In the genomic region with DNA sequence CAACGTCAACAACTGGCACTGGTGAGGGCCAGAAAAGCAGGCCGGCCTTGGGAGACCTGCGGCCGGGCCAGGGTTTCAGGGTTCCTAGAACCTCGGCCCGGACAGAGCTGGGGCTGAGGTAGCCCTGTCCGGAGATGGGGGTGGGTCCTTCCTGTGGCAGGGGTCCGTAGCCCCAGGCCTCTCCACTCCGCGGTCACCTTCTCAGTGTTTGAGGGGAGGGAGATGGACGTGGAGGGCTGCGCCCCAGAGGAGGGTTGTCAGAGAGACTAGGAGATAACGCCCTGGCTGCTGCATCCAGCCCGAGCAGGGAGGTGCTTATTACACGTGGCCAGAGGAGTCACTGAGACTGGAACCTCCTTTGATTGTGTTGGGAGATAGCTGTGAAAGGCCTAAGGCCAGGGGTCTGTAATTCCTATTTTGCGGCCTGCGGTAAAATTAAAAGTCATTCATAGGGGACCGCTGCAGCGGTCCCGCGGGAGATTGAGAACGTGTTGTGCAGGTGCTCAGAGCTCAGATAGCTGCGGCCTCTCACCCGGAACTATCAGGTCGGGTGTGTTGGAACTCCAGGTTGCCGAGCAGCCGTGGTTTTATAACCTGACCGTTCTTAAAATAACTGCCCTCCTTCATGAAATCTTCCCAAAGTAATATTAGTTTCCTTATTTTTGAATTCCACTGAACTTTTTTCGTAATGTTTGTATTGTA, we compare ENCODE assay signal across 8 cellular contexts. TPM values are rescaled to one million over a fixed set of nuclear protein-coding genes. Genes with fewer than 3 reads are reported as not detected.
DNase-seq lines count a peak whose midpoint lies in the region; ATAC-seq and TF ChIP-seq lines count a peak whose summit lies in the region.

No MANE protein-coding gene starts in this region.

- peaks cover 0 to 21% of the 10 kb centered on the region in 2 donors for H3K4me1 ChIP-seq in right atrium auricular region

- H3K27me3 Mint-ChIP-seq in activated naive CD4-positive, alpha-beta T cell treated with anti-CD3 and anti-CD28 coated beads, Interleukin-2, amount 50 U/mL, for 24 hours, result no peaks in the 10 kb centered on the region

- H3K4me3 Mint-ChIP-seq in activated naive CD4-positive, alpha-beta T cell treated with anti-CD3 and anti-CD28 coated beads, Interleukin-2, amount 50 U/mL, for 24 hours, result peak overlapping the region; percentile 100

- peak overlapping the region; percentile 91 to 94 for H3K27ac ChIP-seq in right atrium auricular region

- peaks cover 50% of the 10 kb centered on the region for H3K4me1 Mint-ChIP-seq in activated naive CD4-positive, alpha-beta T cell treated with anti-CD3 and anti-CD28 coated beads, Interleukin-2, amount 50 U/mL, for 24 hours

- H3K36me3 ChIP-seq in right atrium auricular region, result peaks cover 38% of the 10 kb centered on the region

- peak overlapping the region; percentile 100 for H3K27ac Mint-ChIP-seq in activated naive CD4-positive, alpha-beta T cell treated with anti-CD3 and anti-CD28 coated beads, Interleukin-2, amount 50 U/mL, for 24 hours

- DNase-seq in AML-193 (lab: John Stamatoyannopoulos, UW), result peak; percentile 16 to 25
- peak; percentile 67 for DNase-seq in OCI-M1 (lab: John Stamatoyannopoulos, UW)
- no peak for DNase-seq in right atrium auricular region (ENCODE audit: low spot score)
- DNase-seq in retinal pigment epithelial cell (ENCODE audit: low read depth), result no peak
- no peak for DNase-seq in T-helper 9 cell

- peak; percentile 5 for ATAC-seq in GM18870 (IDR thresholded peaks at IDR 0.05; ENCODE audit: unreplicated experiment)
- ATAC-seq in HG03103 (IDR thresholded peaks at IDR 0.05; ENCODE audit: low read depth, unreplicated experiment), result peak; percentile 12

- peak overlapping the region; percentile 74 to 82 for H3K4me3 ChIP-seq in right atrium auricular region
- peak overlapping the region; percentile 97 for H3K4me3 ChIP-seq in retinal pigment epithelial cell (ENCODE audit: low read length)

- H3K9me3 ChIP-seq in right atrium auricular region, result no peaks in the 10 kb centered on the region

- no peaks in the 10 kb centered on the region for H3K9me3 Mint-ChIP-seq in activated naive CD4-positive, alpha-beta T cell treated with anti-CD3 and anti-CD28 coated beads, Interleukin-2, amount 50 U/mL, for 24 hours

- H3K27me3 ChIP-seq in right atrium auricular region, result no peaks in the 10 kb centered on the region

- H3K36me3 Mint-ChIP-seq in activated naive CD4-positive, alpha-beta T cell treated with anti-CD3 and anti-CD28 coated beads, Interleukin-2, amount 50 U/mL, for 24 hours, result peaks cover 21% of the 10 kb centered on the region

- TF ChIP-seq CTCF in right atrium auricular region (IDR thresholded peaks at IDR 0.05), result no peak
- TF ChIP-seq CTCF in retinal pigment epithelial cell (conservative IDR thresholded peaks at IDR 0.05; ENCODE audit: low read depth, low read length), result no peak

RNA-seq across cellular contexts. Expression of a gene that starts 0.5 kb away (rescaled TPM):
- 100 to 1,000 TPM; 105 to 122 TPM for total RNA-seq in right atrium auricular region

RNA-seq across cellular contexts. Expression of a gene that starts 1.0 kb away (rescaled TPM):
- 10 to 100 TPM; 10.9 to 13.0 TPM for total RNA-seq in right atrium auricular region

RNA-seq across cellular contexts. Expression of a gene that starts 35.1 kb away (rescaled TPM):
- total RNA-seq in right atrium auricular region, result not detected

RNA-seq across cellular contexts. Expression of a gene that starts 40.2 kb away (rescaled TPM):
- total RNA-seq in right atrium auricular region, result under 1 TPM; 0.48 to 0.94 TPM

Comparison
In these comparisons a context has a peak if more than half of its experiments do, and no peak if none do; other contexts are left out.
1. DNase-seq: peak in AML-193 (2 of 2) and OCI-M1 (single experiment); none in right atrium auricular region (single experiment), retinal pigment epithelial cell (single experiment) and T-helper 9 cell (single experiment).